Comparison of ENCODE assay signal across 8 cellular contexts in genomic region chr6:89353118-89353556, GRCh38. TPM values are rescaled to one million over a fixed set of nuclear protein-coding genes. Genes with fewer than 3 reads are reported as not detected.
DNase-seq lines count a peak whose midpoint lies in the region; ATAC-seq, FAIRE-seq and TF ChIP-seq lines count a peak whose summit lies in the region.

No MANE protein-coding gene starts in this region.

- TF ChIP-seq CTCF in DND-41 (IDR thresholded peaks at IDR 0.05; ENCODE audit: borderline replicate concordance, extremely low read depth, low read length, poor library complexity, severe bottlenecking) (no peak), SU-DHL-6 (IDR thresholded peaks at IDR 0.05; ENCODE audit: insufficient read depth, low read length, poor library complexity, severe bottlenecking) (no peak), fibroblast of mammary gland (conservative IDR thresholded peaks at IDR 0.05; ENCODE audit: control insufficient read depth, insufficient read depth, low read depth, low read length) (no peak), pancreas (IDR thresholded peaks at IDR 0.05) (no peak)

- no peaks in the 10 kb centered on the region for H3K9me2 ChIP-seq in SU-DHL-6 (replicated peaks; ENCODE audit: insufficient read depth, low read length)

- no peaks in the 10 kb centered on the region; the same call in 1 of the 2 replicates for H3K36me3 ChIP-seq in DND-41 (ENCODE audit: insufficient read depth, low read length)
- H3K36me3 ChIP-seq in SU-DHL-6 (ENCODE audit: low read length), result peaks cover 23% of the 10 kb centered on the region
- no peaks in the 10 kb centered on the region for H3K36me3 ChIP-seq in pancreas

- H3K27ac ChIP-seq in DND-41 (ENCODE audit: low read length), result peak overlapping the region; percentile 96
- peak overlapping the region; percentile 100 for H3K27ac ChIP-seq in SU-DHL-6 (ENCODE audit: low read depth, low read length)
- peak overlapping the region; percentile 96 to 99 (median 98) for H3K27ac ChIP-seq in pancreas

- H3K9ac ChIP-seq in DND-41 (ENCODE audit: low read depth, low read length), result peak overlapping the region; percentile 99
- peak overlapping the region; percentile 97 for H3K9ac ChIP-seq in SU-DHL-6 (ENCODE audit: low read length)

- intact Hi-C loops in pancreas (cut with DNase I), result no loop called here

- H3K9me3 ChIP-seq in DND-41 (ENCODE audit: insufficient read depth, low read length, severe bottlenecking), result no peaks in the 10 kb centered on the region
- no peaks in the 10 kb centered on the region for H3K9me3 ChIP-seq in SU-DHL-6 (ENCODE audit: insufficient read depth, low read length)
- no peaks in the 10 kb centered on the region for H3K9me3 ChIP-seq in pancreas

- peak overlapping the region; percentile 33 to 72 for H3K4me3 ChIP-seq in DND-41 (ENCODE audit: low read depth in 1 of 2, low read length in 2 of 2)
- peak overlapping the region; percentile 96 for H3K4me3 ChIP-seq in SU-DHL-6 (ENCODE audit: insufficient read depth, low read length, poor library complexity, severe bottlenecking)
- peak overlapping the region; percentile 77 for H3K4me3 ChIP-seq in fibroblast of mammary gland (ENCODE audit: control insufficient read depth, low read depth, low read length)
- peak overlapping the region; percentile 60 to 84 (median 70) for H3K4me3 ChIP-seq in pancreas

- H3K79me2 ChIP-seq in DND-41 (ENCODE audit: insufficient read depth, low read length) (peaks cover 62% of the 10 kb centered on the region), SU-DHL-6 (ENCODE audit: insufficient read depth, low read length) (peaks cover 62% of the 10 kb centered on the region)

- peak overlapping the region; percentile 58 for H3K4me2 ChIP-seq in DND-41 (ENCODE audit: insufficient read depth, low read length)
- peak overlapping the region; percentile 100 for H3K4me2 ChIP-seq in SU-DHL-6 (ENCODE audit: low read depth, low read length, poor library complexity, severe bottlenecking)

- H2AFZ ChIP-seq in DND-41 (ENCODE audit: low read depth, low read length) (peak overlapping the region; percentile 49), SU-DHL-6 (ENCODE audit: low read depth, low read length, severe bottlenecking) (no peak overlapping the region)

- peak; percentile 46 for DNase-seq in DND-41
- no peak for DNase-seq in fibroblast of mammary gland (ENCODE audit: low read depth)
- DNase-seq in pancreas, result no peak
- no peak for DNase-seq in NCI-H2196 (lab: John Stamatoyannopoulos, UW; ENCODE audit: unreplicated experiment)

- ATAC-seq in DND-41 (ENCODE audit: insufficient read depth, low read depth) (no peak), pancreas (peak in 1 of 4 donors; percentile 1), GM21737 (IDR thresholded peaks at IDR 0.05; ENCODE audit: unreplicated experiment) (no peak), HG03457 (IDR thresholded peaks at IDR 0.05; ENCODE audit: unreplicated experiment) (no peak), HG03196 (IDR thresholded peaks at IDR 0.05; ENCODE audit: unreplicated experiment) (no peak)

- H4K20me1 ChIP-seq in DND-41 (ENCODE audit: insufficient read depth, low read length) (peaks cover 21% of the 10 kb centered on the region), SU-DHL-6 (ENCODE audit: low read depth, low read length) (peaks cover 19% of the 10 kb centered on the region)

- H3K4me1 ChIP-seq in DND-41 (ENCODE audit: insufficient read depth, low read length), result peaks cover 82% of the 10 kb centered on the region
- H3K4me1 ChIP-seq in pancreas, result peaks cover 0 to 23% (median 4%) of the 10 kb centered on the region in 3 donors

- no peaks in the 10 kb centered on the region for H3K27me3 ChIP-seq in DND-41 (ENCODE audit: insufficient read depth, low read length, poor library complexity)
- no peaks in the 10 kb centered on the region for H3K27me3 ChIP-seq in SU-DHL-6 (ENCODE audit: low read length)
- no peaks in the 10 kb centered on the region for H3K27me3 ChIP-seq in pancreas

- H3F3A ChIP-seq in SU-DHL-6 (ENCODE audit: insufficient read depth), result peaks cover 72% of the 10 kb centered on the region

- no peak for FAIRE-seq in pancreas (lab: Jason Lieb, UNC)

- 50 to 52% methylated on average over 27 of the region's 27 CpGs for WGBS in pancreas, 2 donors

RNA-seq across cellular contexts. Expression of gene UBE2J1, which starts 0.6 kb away (rescaled TPM):
- total RNA-seq in pancreas, result 10 to 100 TPM; 22.0 to 33.7 (median 29.9) TPM
- 10 to 100 TPM; 15.0 to 18.7 TPM for polyA plus RNA-seq in pancreas

RNA-seq across cellular contexts. Expression of gene GABRR2, which starts 38.0 kb away (rescaled TPM):
- total RNA-seq in pancreas, result under 1 TPM in 5 of 6 donors, not detected in 1; 0.14 to 0.75 (median 0.31) TPM
- under 1 TPM; 0.23 to 0.27 TPM for polyA plus RNA-seq in pancreas

RNA-seq across cellular contexts. Expression of gene RRAGD, which starts 58.9 kb away (rescaled TPM):
- 10 to 100 TPM in 4 of 6 donors, 1 to 10 TPM in 2; 7.6 to 15.4 (median 12.1) TPM for total RNA-seq in pancreas
- 1 to 10 TPM; 2.8 to 6.2 TPM for polyA plus RNA-seq in pancreas
